Comparison of ENCODE assay signal across 11 cellular contexts in genomic region chr2:71498261-71498701, GRCh38. TPM values are rescaled to one million over a fixed set of nuclear protein-coding genes. Genes with fewer than 3 reads are reported as not detected.
DNase-seq lines count a peak whose midpoint lies in the region; ATAC-seq and TF ChIP-seq lines count a peak whose summit lies in the region.
"Had no signal": no experiment of that assay in that cellular context is flagged by ENCODE, and none has a peak within 500 bp of the region (broad histone marks: within the 10 kb centered on the region; RNA-seq: fewer than 3 reads in every experiment).

No MANE protein-coding gene starts in this region.

- peaks cover 58% of the 10 kb centered on the region for H3K4me1 Mint-ChIP-seq in Calu3 (ENCODE audit: low read depth, unreplicated experiment)

- DNase-seq in Calu3 (peak; percentile 72), RKO (ENCODE audit: low spot score) (peak; percentile 71), non-pigmented ciliary epithelial cell (ENCODE audit: low read depth) (peak; percentile 91), erythroblast (lab: John Stamatoyannopoulos, UW) (no peak), activated gamma-delta T cell (lab: John Stamatoyannopoulos, UW) (no peak)
- DNase-seq: DND-41, mucosa of descending colon, NCI-H146 had no signal

- H3K36me3 Mint-ChIP-seq in Calu3 (ENCODE audit: insufficient read depth, unreplicated experiment) = peaks cover 5% of the 10 kb centered on the region

- BruUV-seq in Calu3 (replicated peaks; lab: Mats Ljungman, UMichigan) = no TSS peak

- H3K9me3 Mint-ChIP-seq in Calu3 (ENCODE audit: low read depth, unreplicated experiment) = no peaks in the 10 kb centered on the region

- no peaks in the 10 kb centered on the region for H3K27me3 Mint-ChIP-seq in Calu3 (ENCODE audit: unreplicated experiment)

- intact Hi-C loops in Calu3 (cut with micrococcal nuclease; ENCODE audit: unreplicated experiment) = loop anchor here (10.0 kb wide), 1 partner anchor 283 kb away; no protein-coding TSS in a partner anchor

- CTCF ChIA-PET in Calu3 (lab: Charles Lee) = interaction anchor here (0.6 to 0.9 kb wide), 2 partner anchors 38 to 47 kb away, joined by 3 to 4 read pairs; no protein-coding TSS in a partner anchor

- H3K4me3 Mint-ChIP-seq in Calu3 (ENCODE audit: low read depth, unreplicated experiment) = no peak overlapping the region

- H3K27ac Mint-ChIP-seq in Calu3 (ENCODE audit: unreplicated experiment) = peak overlapping the region; percentile 89

- no peak for TF ChIP-seq CTCF in Calu3 (IDR thresholded peaks at IDR 0.05; ENCODE audit: unreplicated experiment)

- peak; percentile 92 for ATAC-seq in esophagus mucosa
- no peak for ATAC-seq in HG02970 (IDR thresholded peaks at IDR 0.05; ENCODE audit: low FRiP score, unreplicated experiment)
- no peak for ATAC-seq in HG02610 (IDR thresholded peaks at IDR 0.05; ENCODE audit: unreplicated experiment)
- ATAC-seq: mucosa of descending colon had no signal

- no peak for TF ChIP-seq POLR2A in erythroblast (IDR thresholded peaks at IDR 0.05; ENCODE audit: low read length)

RNA-seq across cellular contexts. Expression of gene DYSF, which starts 44.9 kb away (rescaled TPM):
- total RNA-seq in Calu3 (2022) (1.4 and 3.2 TPM in 2 replicates), esophagus mucosa (3.4 TPM)

Comparison
In these comparisons a context has a peak if more than half of its experiments do, and no peak if none do; other contexts are left out.
1. DNase-seq: peak in Calu3 (single experiment), RKO (single experiment) and non-pigmented ciliary epithelial cell (single experiment); none in erythroblast (0 of 2) and activated gamma-delta T cell (single experiment).